14 cellular contexts compared by ENCODE assay signal in genomic region chr5:119346404-119346803, GRCh38. TPM values are rescaled to one million over a fixed set of nuclear protein-coding genes. Genes with fewer than 3 reads are reported as not detected.
A peak's percentile ranks its signal among the peaks of the same experiment; 100 is the strongest.
DNase-seq lines count a peak whose midpoint lies in the region; ATAC-seq and TF ChIP-seq lines count a peak whose summit lies in the region.
"Had no signal": no experiment of that assay in that cellular context is flagged by ENCODE, and none has a peak within 500 bp of the region (broad histone marks: within the 10 kb centered on the region; RNA-seq: fewer than 3 reads in every experiment).

No MANE protein-coding gene starts in this region.

- H3K27ac Mint-ChIP-seq in activated T-cell treated with anti-CD3 and anti-CD28 coated beads, Interleukin-2, amount 50 U/mL, for 24 hours, result peak overlapping the region; percentile 98
- peak overlapping the region; percentile 76 for H3K27ac Mint-ChIP-seq in activated T-helper 17 cell treated with anti-CD3 and anti-CD28 coated beads, Interleukin-2, amount 50 U/mL, for 72 hours

- TF ChIP-seq CTCF in HEK293 (tag by site-specific recombination; IDR thresholded peaks at IDR 0.05) (no peak), neutrophil (IDR thresholded peaks at IDR 0.05) (no peak)

- DNase-seq in activated T-cell treated with anti-CD3 and anti-CD28 coated beads, Interleukin-2, amount 50 U/mL, for 24 hours, result no peak
- no peak for DNase-seq in activated T-cell treated with anti-CD3 and anti-CD28 coated beads for 4 hours
- DNase-seq in cerebellum (ENCODE audit: low spot score), result no peak
- DNase-seq: cortex of kidney; NCI-H187; NCI-H524; PC-3; stimulated activated CD4-positive, alpha-beta T cell treated with anti-CD3 and anti-CD28 coated beads, Interleukin-15, amount 100 ng/mL, for 24 hours had no signal

- POLR2A ChIA-PET in HEK293 (lab: Yijun Ruan, JAX), result interaction anchor here (0.7 kb wide), 1 partner anchor 43 kb away, joined by 3 read pairs; no protein-coding TSS in a partner anchor

- no peaks in the 10 kb centered on the region for H3K36me3 ChIP-seq in HEK293 (ENCODE audit: control insufficient read depth in 2 of 2, insufficient read depth in 1 of 2, low read length in 2 of 2)
- H3K36me3 ChIP-seq in neutrophil, result no peaks in the 10 kb centered on the region

- H3K4me3 ChIP-seq in HEK293 (ENCODE audit: low read depth, low read length), result no peak overlapping the region
- H3K4me3 ChIP-seq in neutrophil (ENCODE audit: low read depth in 1 of 2, low read length in 1 of 2), result no peak overlapping the region

- CTCF ChIA-PET in HEK293 (lab: Yijun Ruan, JAX), result interaction anchor here (0.9 to 1.6 kb wide), 5 partner anchors 10 to 22 kb away, joined by 3 to 4 read pairs (median 3); no protein-coding TSS in a partner anchor

- H3K9me3 Mint-ChIP-seq in activated T-cell treated with anti-CD3 and anti-CD28 coated beads, Interleukin-2, amount 50 U/mL, for 24 hours, result no peaks in the 10 kb centered on the region
- H3K9me3 Mint-ChIP-seq in activated T-helper 17 cell treated with anti-CD3 and anti-CD28 coated beads, Interleukin-2, amount 50 U/mL, for 72 hours, result no peaks in the 10 kb centered on the region

- ATAC-seq in activated T-helper 17 cell treated with anti-CD3 and anti-CD28 coated beads, Interleukin-2, amount 50 U/mL, for 72 hours (replicated peaks), result no peak
- ATAC-seq in HG03442 (IDR thresholded peaks at IDR 0.05; ENCODE audit: unreplicated experiment), result no peak
- no peak for ATAC-seq in HG02759 (IDR thresholded peaks at IDR 0.05; ENCODE audit: unreplicated experiment)
- ATAC-seq: PC-3 had no signal

- no peaks in the 10 kb centered on the region for H3K27me3 ChIP-seq in neutrophil

- H3K4me3 Mint-ChIP-seq in activated T-cell treated with anti-CD3 and anti-CD28 coated beads, Interleukin-2, amount 50 U/mL, for 24 hours, result peak overlapping the region; percentile 50
- peak overlapping the region; percentile 51 for H3K4me3 Mint-ChIP-seq in activated T-helper 17 cell treated with anti-CD3 and anti-CD28 coated beads, Interleukin-2, amount 50 U/mL, for 72 hours

- H3K9me3 ChIP-seq in HEK293 (ENCODE audit: control insufficient read depth, insufficient read depth, low read depth, low read length), result no peaks in the 10 kb centered on the region
- no peaks in the 10 kb centered on the region for H3K9me3 ChIP-seq in neutrophil

- peaks cover 65% of the 10 kb centered on the region for H3K36me3 Mint-ChIP-seq in activated T-cell treated with anti-CD3 and anti-CD28 coated beads, Interleukin-2, amount 50 U/mL, for 24 hours (ENCODE audit: low read depth)
- peaks cover 82% of the 10 kb centered on the region for H3K36me3 Mint-ChIP-seq in activated T-helper 17 cell treated with anti-CD3 and anti-CD28 coated beads, Interleukin-2, amount 50 U/mL, for 72 hours (ENCODE audit: low read depth)

- no peak overlapping the region for H3K27ac ChIP-seq in HEK293 (ENCODE audit: extremely low read depth, low read depth, low read length)
- H3K27ac ChIP-seq in neutrophil, result peak overlapping the region; percentile 86
- H3K27ac ChIP-seq: HL-60 had no signal

- no peaks in the 10 kb centered on the region for H3K27me3 Mint-ChIP-seq in activated T-cell treated with anti-CD3 and anti-CD28 coated beads, Interleukin-2, amount 50 U/mL, for 24 hours
- H3K27me3 Mint-ChIP-seq in activated T-helper 17 cell treated with anti-CD3 and anti-CD28 coated beads, Interleukin-2, amount 50 U/mL, for 72 hours, result no peaks in the 10 kb centered on the region

- 0 out of 2 replicates have a peak, but pooled peaks cover 4% of the 10 kb centered on the region for H3K4me1 ChIP-seq in HEK293 (ENCODE audit: control insufficient read depth, insufficient read depth, low read length)
- H3K4me1 ChIP-seq in neutrophil (ENCODE audit: control insufficient read depth in 1 of 2, insufficient read depth in 1 of 2, low read depth in 1 of 2, low read length in 1 of 2), result peaks cover 77 to 89% of the 10 kb centered on the region in 2 experiments

- H3K4me1 Mint-ChIP-seq in activated T-cell treated with anti-CD3 and anti-CD28 coated beads, Interleukin-2, amount 50 U/mL, for 24 hours (ENCODE audit: low read depth), result peaks cover 94% of the 10 kb centered on the region
- H3K4me1 Mint-ChIP-seq in activated T-helper 17 cell treated with anti-CD3 and anti-CD28 coated beads, Interleukin-2, amount 50 U/mL, for 72 hours, result peaks cover 83% of the 10 kb centered on the region

TF ChIP-seq in HEK293, 187 proteins besides CTCF, POLR2A, EP300 and RAD21:
- TF ChIP-seq ZNF292 (tag by site-specific recombination; IDR thresholded peaks at IDR 0.05; ENCODE audit: borderline replicate concordance, low read depth), result no peak
- TF ChIP-seq, protein P1, sequence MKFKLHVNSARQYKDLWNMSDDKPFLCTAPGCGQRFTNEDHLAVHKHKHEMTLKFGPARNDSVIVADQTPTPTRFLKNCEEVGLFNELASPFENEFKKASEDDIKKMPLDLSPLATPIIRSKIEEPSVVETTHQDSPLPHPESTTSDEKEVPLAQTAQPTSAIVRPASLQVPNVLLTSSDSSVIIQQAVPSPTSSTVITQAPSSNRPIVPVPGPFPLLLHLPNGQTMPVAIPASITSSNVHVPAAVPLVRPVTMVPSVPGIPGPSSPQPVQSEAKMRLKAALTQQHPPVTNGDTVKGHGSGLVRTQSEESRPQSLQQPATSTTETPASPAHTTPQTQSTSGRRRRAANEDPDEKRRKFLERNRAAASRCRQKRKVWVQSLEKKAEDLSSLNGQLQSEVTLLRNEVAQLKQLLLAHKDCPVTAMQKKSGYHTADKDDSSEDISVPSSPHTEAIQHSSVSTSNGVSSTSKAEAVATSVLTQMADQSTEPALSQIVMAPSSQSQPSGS (tag by site-specific recombination; IDR thresholded peaks at IDR 0.05; ENCODE audit: low read depth), result peak; percentile 92
- TF ChIP-seq ZNF629 (tag by site-specific recombination; IDR thresholded peaks at IDR 0.05), result peak; percentile 45; the same call in 1 of the 2 replicates

RNA-seq across cellular contexts. Expression of gene TNFAIP8, which starts 9.4 kb away (rescaled TPM):
- total RNA-seq in activated T-helper 17 cell treated with anti-CD3 and anti-CD28 coated beads, Interleukin-2, amount 50 U/mL, for 72 hours, result 100 to 1,000 TPM; 129 to 170 TPM
- total RNA-seq in cerebellum, result 8.6 TPM

Comparison
In these comparisons a context has a peak if more than half of its experiments do, and no peak if none do; other contexts are left out.
1. RNA of gene TNFAIP8, which starts 9.4 kb away (total RNA-seq): 129 to 170 TPM in activated T-helper 17 cell treated with anti-CD3 and anti-CD28 coated beads, Interleukin-2, amount 50 U/mL, for 72 hours; 8.6 TPM in cerebellum (single experiment); every median in the first group is over 10 times any median in the second.